ENCODE assay signal across 10 cellular contexts in genomic region chr18:24426073-24426397, GRCh38. TPM values are rescaled to one million over a fixed set of nuclear protein-coding genes. Genes with fewer than 3 reads are reported as not detected.
A peak's percentile ranks its signal among the peaks of the same experiment; 100 is the strongest.
DNase-seq lines count a peak whose midpoint lies in the region; ATAC-seq, FAIRE-seq and TF ChIP-seq lines count a peak whose summit lies in the region.
"Had no signal": no experiment of that assay in that cellular context is flagged by ENCODE, and none has a peak within 500 bp of the region (broad histone marks: within the 10 kb centered on the region; RNA-seq: fewer than 3 reads in every experiment).

No MANE protein-coding gene starts in this region.

- no peak for TF ChIP-seq CTCF in GM12864 (IDR thresholded peaks at IDR 0.05; ENCODE audit: low read depth, low read length, missing control alignments)
- no peak for TF ChIP-seq CTCF in WERI-Rb-1 (IDR thresholded peaks at IDR 0.05; ENCODE audit: low read depth, low read length)
- TF ChIP-seq CTCF in foreskin keratinocyte (conservative IDR thresholded peaks at IDR 0.05) = no peak
- no peak for TF ChIP-seq CTCF in D721Med (IDR thresholded peaks at IDR 0.05; ENCODE audit: insufficient read depth, missing control alignments)

- no peak for FAIRE-seq in D721Med (lab: Jason Lieb, UNC)

- H3K9ac ChIP-seq in rectal smooth muscle tissue (ENCODE audit: low read length) = no peak overlapping the region

- H3K27me3 ChIP-seq in WERI-Rb-1 (ENCODE audit: insufficient read depth, low read depth, severe bottlenecking) (no peaks in the 10 kb centered on the region), foreskin keratinocyte (no peaks in the 10 kb centered on the region), rectal smooth muscle tissue (ENCODE audit: control insufficient read depth, insufficient read depth, low read length) (no peaks in the 10 kb centered on the region)

- H3K9me3 ChIP-seq in WERI-Rb-1 (ENCODE audit: severe bottlenecking) = peaks cover 3% of the 10 kb centered on the region

- DNase-seq in GM12864 (ENCODE audit: low read depth) (no peak), WERI-Rb-1 (no peak), foreskin keratinocyte (no peak), T-helper 9 cell (no peak), DMS79 treated with DMSO at 0.1 percent for 48 hours (lab: John Stamatoyannopoulos, UW) (no peak), D721Med (ENCODE audit: insufficient read length, low spot score) (no peak)

- no peak for ATAC-seq in foreskin keratinocyte
- ATAC-seq in HG02678 (IDR thresholded peaks at IDR 0.05; ENCODE audit: unreplicated experiment) = no peak

- H3K4me3 ChIP-seq in GM12864 (ENCODE audit: low read depth, low read length) (peak overlapping the region; percentile 72), WERI-Rb-1 (ENCODE audit: low read depth, low read length) (peak overlapping the region; percentile 56), rectal smooth muscle tissue (ENCODE audit: low read length) (peak overlapping the region; percentile 84)

- H3K4me1 ChIP-seq in foreskin keratinocyte (peaks cover 16% of the 10 kb centered on the region), rectal smooth muscle tissue (ENCODE audit: control insufficient read depth, insufficient read depth, low read length) (peaks cover 2% of the 10 kb centered on the region)

- H3K36me3 ChIP-seq in WERI-Rb-1 (peaks cover 6% of the 10 kb centered on the region; the same call in 1 of the 2 replicates), rectal smooth muscle tissue (ENCODE audit: control insufficient read depth, insufficient read depth, low read length) (no peaks in the 10 kb centered on the region)

- H3K27ac ChIP-seq in WERI-Rb-1 (peak overlapping the region; percentile 92), foreskin keratinocyte (peak overlapping the region; percentile 91), rectal smooth muscle tissue (ENCODE audit: low read depth, low read length) (peak overlapping the region; percentile 76)

RNA-seq across cellular contexts. Expression of gene IMPACT, which starts 0.4 kb away (rescaled TPM):
- total RNA-seq in foreskin keratinocyte = 23.3 and 25.8 TPM in 2 replicates
- 12.0 and 13.1 TPM in 2 replicates for polyA plus RNA-seq in foreskin keratinocyte

RNA-seq across cellular contexts. Expression of gene OSBPL1A, which starts 28.4 kb away (rescaled TPM):
- total RNA-seq in foreskin keratinocyte = 24.7 and 25.5 TPM in 2 replicates
- 9.9 and 11.5 TPM in 2 replicates for polyA plus RNA-seq in foreskin keratinocyte

RNA-seq across cellular contexts. Expression of gene HRH4, which starts 34.4 kb away (rescaled TPM):
- total RNA-seq in foreskin keratinocyte = 0.04 TPM in 1 of 2 replicates, not detected in the other
- not detected in 2 replicates for polyA plus RNA-seq in foreskin keratinocyte
- total RNA-seq: glomerular endothelial cell, RPMI7951 had no signal
